24 cellular contexts compared by ENCODE assay signal in the genomic region with DNA sequence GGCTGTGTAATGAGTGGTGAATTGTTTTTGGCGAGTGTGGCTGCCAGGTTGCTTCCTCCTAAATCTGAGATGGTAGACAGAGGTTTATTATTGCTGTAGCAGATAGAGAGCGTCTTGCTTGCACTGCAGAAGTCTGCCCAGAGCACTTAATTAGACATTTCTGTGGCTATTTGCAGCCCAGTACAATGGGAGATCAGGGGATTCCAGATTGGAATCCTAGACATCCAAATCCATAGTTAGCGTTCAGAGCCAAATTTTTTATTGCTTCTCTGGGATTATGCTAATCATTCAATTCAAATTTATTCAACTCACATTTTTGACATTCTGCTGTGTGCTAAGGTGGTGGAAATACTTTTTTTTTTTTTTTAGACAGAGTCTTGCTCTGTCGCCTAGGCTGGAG.
"Had no signal": no experiment of that assay in that cellular context is flagged by ENCODE, and none has a peak within 500 bp of the region (broad histone marks: within the 10 kb centered on the region; RNA-seq: fewer than 3 reads in every experiment).

No MANE protein-coding gene starts in this region.

- H3K27me3 ChIP-seq: left lung, ovary, spleen, suprapubic skin, upper lobe of right lung had no signal

- H3K4me3 Mint-ChIP-seq: mesothelial cell of epicardium; naive B cell; natural killer cell; stimulated activated effector memory CD8-positive, alpha-beta T cell treated with anti-CD3 and anti-CD28 coated beads, Interleukin-12 subunit alpha, Interleukin-12 subunit beta, amount 100 ng/mL, for 72 hours; stimulated activated naive CD8-positive, alpha-beta T cell treated with anti-CD3 and anti-CD28 coated beads, Interleukin-15, Interleukin-2, amounts not matched to agents 100 ng/mL and 50 ng/mL, for 24 hours had no signal

- H3K36me3 ChIP-seq: left lung, ovary, spleen, suprapubic skin, thoracic aorta, tibial artery, upper lobe of right lung had no signal

- H3K27ac ChIP-seq: left lung, ovary, spleen, suprapubic skin, thoracic aorta, tibial artery, upper lobe of right lung had no signal

- H3K9me3 ChIP-seq: left lung, ovary, spleen, suprapubic skin, thoracic aorta, tibial artery, upper lobe of right lung had no signal

- H3K9me3 Mint-ChIP-seq: mesothelial cell of epicardium; natural killer cell; stimulated activated effector memory CD8-positive, alpha-beta T cell treated with anti-CD3 and anti-CD28 coated beads, Interleukin-12 subunit alpha, Interleukin-12 subunit beta, amount 100 ng/mL, for 72 hours; stimulated activated naive CD8-positive, alpha-beta T cell treated with anti-CD3 and anti-CD28 coated beads, Interleukin-15, Interleukin-2, amounts not matched to agents 100 ng/mL and 50 ng/mL, for 24 hours had no signal

- H3K36me3 Mint-ChIP-seq: naive B cell; natural killer cell; stimulated activated effector memory CD8-positive, alpha-beta T cell treated with anti-CD3 and anti-CD28 coated beads, Interleukin-12 subunit alpha, Interleukin-12 subunit beta, amount 100 ng/mL, for 72 hours had no signal

- H3K27ac Mint-ChIP-seq: mesothelial cell of epicardium; naive B cell; natural killer cell; progenitor cell of endocrine pancreas; stimulated activated effector memory CD8-positive, alpha-beta T cell treated with anti-CD3 and anti-CD28 coated beads, Interleukin-12 subunit alpha, Interleukin-12 subunit beta, amount 100 ng/mL, for 72 hours; stimulated activated naive CD8-positive, alpha-beta T cell treated with anti-CD3 and anti-CD28 coated beads, Interleukin-15, Interleukin-2, amounts not matched to agents 100 ng/mL and 50 ng/mL, for 24 hours had no signal

- H3K4me1 Mint-ChIP-seq: stimulated activated effector memory CD8-positive, alpha-beta T cell treated with anti-CD3 and anti-CD28 coated beads, Interleukin-12 subunit alpha, Interleukin-12 subunit beta, amount 100 ng/mL, for 72 hours had no signal

- H3K4me3 ChIP-seq: left lung, lung, ovary, spleen, suprapubic skin, thoracic aorta, tibial artery, upper lobe of right lung had no signal

- H3K27me3 Mint-ChIP-seq: progenitor cell of endocrine pancreas; stimulated activated naive CD8-positive, alpha-beta T cell treated with anti-CD3 and anti-CD28 coated beads, Interleukin-15, Interleukin-2, amounts not matched to agents 100 ng/mL and 50 ng/mL, for 24 hours had no signal

- DNase-seq: hippocampal formation; kidney; left colon; left lung; mesendoderm; naive B cell; natural killer cell; ovary; right cardiac atrium; small intestine; spleen; stimulated activated CD4-positive, alpha-beta T cell treated with anti-CD3 and anti-CD28 coated beads, Interleukin-4, amount 100 ng/mL, for 24 hours; stimulated activated naive CD4-positive, alpha-beta T cell; tibial artery; trophoblast cell; upper lobe of right lung had no signal

- ATAC-seq: left colon; left lung; natural killer cell; right cardiac atrium; sciatic nerve; stimulated activated effector memory CD8-positive, alpha-beta T cell treated with anti-CD3 and anti-CD28 coated beads, Interleukin-12 subunit alpha, Interleukin-12 subunit beta, amount 100 ng/mL, for 72 hours; upper lobe of right lung had no signal

- H3K4me1 ChIP-seq: left lung, spleen, suprapubic skin, tibial artery, upper lobe of right lung had no signal
